7 cellular contexts compared by ENCODE assay signal in genomic region chr14:100662850-100663527, GRCh38.
DNase-seq lines count a peak whose midpoint lies in the region; FAIRE-seq and TF ChIP-seq lines count a peak whose summit lies in the region.

No MANE protein-coding gene starts in this region.

- FAIRE-seq in TTC549 (lab: Jason Lieb, UNC) (peak; percentile 78), islet of Langerhans (lab: Jason Lieb, UNC) (peak; percentile 47)

- DNase-seq in GF-D8 (lab: John Stamatoyannopoulos, UW) = peak; percentile 33
- peak; percentile 62 for DNase-seq in LoVo (ENCODE audit: low spot score)
- peak; percentile 54 for DNase-seq in brain microvascular endothelial cell
- peak; percentile 72 to 76 for DNase-seq in stimulated activated CD4-positive, alpha-beta T cell treated with anti-CD3 and anti-CD28 coated beads, Interleukin-2, amount 100 ng/mL, for 24 hours
- DNase-seq in GOT3 (lab: John Stamatoyannopoulos, UW) = no peak

- H3K4me3 ChIP-seq in brain microvascular endothelial cell (ENCODE audit: low read depth, low read length) = no peak overlapping the region

- in situ Hi-C loops in brain microvascular endothelial cell (cut with HindIII; ENCODE audit: low pct_ligation_motif_present, low sequenced_read_pairs) = loop anchor here (25.0 kb wide), 1 partner anchor 251 kb away; no protein-coding TSS in a partner anchor

- H3K36me3 ChIP-seq in brain microvascular endothelial cell (replicated peaks) = no peaks in the 10 kb centered on the region

- H3K27me3 ChIP-seq in brain microvascular endothelial cell (replicated peaks) = no peaks in the 10 kb centered on the region

- no peak overlapping the region for H3K27ac ChIP-seq in brain microvascular endothelial cell

- peak; percentile 94 for TF ChIP-seq CTCF in brain microvascular endothelial cell (IDR thresholded peaks at IDR 0.05; ENCODE audit: low read depth, low read length, missing control alignments)
